12 cellular contexts compared by ENCODE assay signal in genomic region chr6:124661231-124661630, GRCh38.
"Had no signal": no experiment of that assay in that cellular context is flagged by ENCODE, and none has a peak within 500 bp of the region (broad histone marks: within the 10 kb centered on the region; RNA-seq: fewer than 3 reads in every experiment).

No MANE protein-coding gene starts in this region.

- ATAC-seq: body of pancreas; effector memory CD8-positive, alpha-beta T cell; gastroesophageal sphincter; left colon; natural killer cell treated with Interleukin-12 subunit alpha and Interleukin-12 subunit beta and Interleukin-15 and Interleukin-18, amount 100 ng/mL, for 72 hours had no signal

- H3K27me3 Mint-ChIP-seq: activated naive CD4-positive, alpha-beta T cell treated with anti-CD3 and anti-CD28 coated beads, Interleukin-2, amount 50 U/mL, for 24 hours; effector memory CD8-positive, alpha-beta T cell; natural killer cell treated with Interleukin-12 subunit alpha and Interleukin-12 subunit beta and Interleukin-15 and Interleukin-18, amount 100 ng/mL, for 72 hours; stimulated activated naive CD8-positive, alpha-beta T cell treated with anti-CD3 and anti-CD28 coated beads, Interleukin-15, Interleukin-2, amounts not matched to agents 100 ng/mL and 50 ng/mL, for 24 hours had no signal

- DNase-seq: activated CD4-positive, alpha-beta T cell treated with anti-CD3 and anti-CD28 coated beads, Interleukin-2, amount 50 U/mL, for 4 hours; activated CD4-positive, CD25-positive, alpha-beta regulatory T cell treated with anti-CD3 and anti-CD28 coated beads, Interleukin-2, amount 50 U/mL, for 72 hours; activated T-cell treated with anti-CD3 and anti-CD28 coated beads, Interleukin-2, amount 50 U/mL, for 1 hour; body of pancreas; effector memory CD8-positive, alpha-beta T cell; left colon; stimulated activated CD4-positive, alpha-beta T cell treated with anti-CD3 and anti-CD28 coated beads, Interleukin-4, amount 100 ng/mL, for 24 hours; upper lobe of left lung had no signal

- H3K27ac ChIP-seq: body of pancreas, gastroesophageal sphincter, upper lobe of left lung had no signal

- H3K4me3 Mint-ChIP-seq: activated naive CD4-positive, alpha-beta T cell treated with anti-CD3 and anti-CD28 coated beads, Interleukin-2, amount 50 U/mL, for 24 hours; effector memory CD8-positive, alpha-beta T cell; natural killer cell treated with Interleukin-12 subunit alpha and Interleukin-12 subunit beta and Interleukin-15 and Interleukin-18, amount 100 ng/mL, for 72 hours; stimulated activated naive CD8-positive, alpha-beta T cell treated with anti-CD3 and anti-CD28 coated beads, Interleukin-15, Interleukin-2, amounts not matched to agents 100 ng/mL and 50 ng/mL, for 24 hours had no signal

- H3K4me1 ChIP-seq: body of pancreas, gastroesophageal sphincter, upper lobe of left lung had no signal

- H3K27me3 ChIP-seq: body of pancreas, gastroesophageal sphincter, upper lobe of left lung had no signal

- H3K36me3 ChIP-seq: gastroesophageal sphincter, upper lobe of left lung had no signal

- H3K36me3 Mint-ChIP-seq: activated naive CD4-positive, alpha-beta T cell treated with anti-CD3 and anti-CD28 coated beads, Interleukin-2, amount 50 U/mL, for 24 hours; natural killer cell treated with Interleukin-12 subunit alpha and Interleukin-12 subunit beta and Interleukin-15 and Interleukin-18, amount 100 ng/mL, for 72 hours had no signal

- H3K4me1 Mint-ChIP-seq: activated naive CD4-positive, alpha-beta T cell treated with anti-CD3 and anti-CD28 coated beads, Interleukin-2, amount 50 U/mL, for 24 hours had no signal

- H3K9me3 Mint-ChIP-seq: activated naive CD4-positive, alpha-beta T cell treated with anti-CD3 and anti-CD28 coated beads, Interleukin-2, amount 50 U/mL, for 24 hours; stimulated activated naive CD8-positive, alpha-beta T cell treated with anti-CD3 and anti-CD28 coated beads, Interleukin-15, Interleukin-2, amounts not matched to agents 100 ng/mL and 50 ng/mL, for 24 hours had no signal

- H3K9me3 ChIP-seq: body of pancreas, gastroesophageal sphincter, upper lobe of left lung had no signal

- H3K27ac Mint-ChIP-seq: activated naive CD4-positive, alpha-beta T cell treated with anti-CD3 and anti-CD28 coated beads, Interleukin-2, amount 50 U/mL, for 24 hours; effector memory CD8-positive, alpha-beta T cell; natural killer cell treated with Interleukin-12 subunit alpha and Interleukin-12 subunit beta and Interleukin-15 and Interleukin-18, amount 100 ng/mL, for 72 hours; stimulated activated naive CD8-positive, alpha-beta T cell treated with anti-CD3 and anti-CD28 coated beads, Interleukin-15, Interleukin-2, amounts not matched to agents 100 ng/mL and 50 ng/mL, for 24 hours had no signal

- H3K4me3 ChIP-seq: body of pancreas, gastroesophageal sphincter, upper lobe of left lung had no signal
